In the genomic region with DNA sequence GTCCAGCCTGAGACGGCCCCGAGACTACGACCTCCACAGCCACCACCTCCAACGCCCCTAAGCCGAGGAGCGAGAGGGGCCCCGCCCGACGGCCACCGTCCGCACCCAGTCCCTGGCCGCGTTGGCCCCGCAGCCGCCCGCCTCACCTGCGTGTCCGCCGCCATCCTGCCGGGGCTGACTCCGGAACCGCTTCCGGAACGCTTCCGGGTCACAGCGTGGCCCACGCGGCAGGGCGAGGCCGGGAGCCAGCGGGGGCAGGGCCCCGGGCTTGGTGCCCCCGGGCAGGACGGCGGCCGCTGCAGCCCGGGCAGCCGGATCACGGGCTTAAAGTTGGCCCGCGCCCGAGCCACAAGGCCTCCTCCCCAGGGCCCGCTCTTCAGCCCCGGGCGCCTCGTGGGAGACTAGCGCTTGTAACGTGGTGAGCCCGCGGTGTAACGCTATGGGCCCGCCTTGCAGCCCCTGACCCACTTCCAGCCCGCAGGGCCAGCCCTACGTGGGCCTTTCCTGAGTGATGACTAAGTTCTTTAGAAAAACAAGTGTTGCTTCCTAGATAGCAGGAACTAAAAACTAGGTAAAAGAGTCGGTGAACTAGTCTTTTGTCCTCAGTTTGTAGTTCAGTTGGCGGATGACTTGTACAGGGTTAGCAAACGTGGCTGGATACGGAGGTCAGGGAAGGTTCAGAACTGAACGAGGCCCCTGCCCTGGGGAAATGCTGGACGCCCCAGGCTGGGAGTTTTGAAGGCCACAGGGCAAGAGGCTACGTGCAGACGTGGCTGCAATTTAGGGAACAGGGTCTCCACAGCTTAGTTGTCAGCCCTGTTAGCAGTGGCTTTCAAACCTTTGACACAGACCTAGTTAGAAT, we compare ENCODE assay signal across 8 cellular contexts. TPM values are rescaled to one million over a fixed set of nuclear protein-coding genes. Genes with fewer than 3 reads are reported as not detected.
DNase-seq lines count a peak whose midpoint lies in the region; ATAC-seq, FAIRE-seq and TF ChIP-seq lines count a peak whose summit lies in the region.

Gene GCN1, minus strand, starts transcription at position 182 of the 862 bp plus-strand sequence. Its CDS starts 18 bp downstream, at position 164.

- peaks cover 6% of the 10 kb centered on the region for H3K36me3 ChIP-seq in kidney epithelial cell (ENCODE audit: control insufficient read depth, insufficient read depth, low read length)

- ATAC-seq in HG03025 (IDR thresholded peaks at IDR 0.05; ENCODE audit: low FRiP score, unreplicated experiment): peak; percentile 62

- FAIRE-seq in GM18507 (lab: Jason Lieb, UNC): peak; percentile 57

- H3K4me3 ChIP-seq in kidney epithelial cell (ENCODE audit: low read depth, low read length): peak within 1 kb of the TSS; percentile 87

- H3K27me3 ChIP-seq in kidney epithelial cell (ENCODE audit: control insufficient read depth, insufficient read depth, low read length): no peaks in the 10 kb centered on the region

- DNase-seq in 8988T: peak; percentile 84
- DNase-seq in GM18507 (ENCODE audit: extremely low spot score, insufficient read length, low read depth): peak; percentile 63
- peak; percentile 16 for DNase-seq in NCI-H2196 treated with DMSO at 0.1 percent for 48 hours (lab: John Stamatoyannopoulos, UW; ENCODE audit: unreplicated experiment)
- DNase-seq in activated CD4-positive, CD25-positive, alpha-beta regulatory T cell treated with anti-CD3 and anti-CD28 coated beads, Interleukin-2, amount 50 U/mL, for 72 hours: peak; percentile 94
- peak; percentile 81 for DNase-seq in cerebellar cortex (ENCODE audit: low spot score)
- peak; percentile 37 for DNase-seq in kidney epithelial cell (ENCODE audit: low read depth)
- DNase-seq in stimulated activated CD4-positive, alpha-beta T cell treated with anti-CD3 and anti-CD28 coated beads, Interleukin-15, amount 100 ng/mL, for 24 hours: peak; percentile 91

- TF ChIP-seq CTCF in kidney epithelial cell (IDR thresholded peaks at IDR 0.05; ENCODE audit: insufficient read depth, low read length, poor library complexity, severe bottlenecking): no peak

RNA-seq across cellular contexts. Expression of gene GCN1, which starts in this region (rescaled TPM):
- 78.4 and 84.8 TPM in 2 replicates for total RNA-seq in kidney epithelial cell

Comparison
In these comparisons a context has a peak if more than half of its experiments do, and no peak if none do; other contexts are left out.
1. Peak in every context shown above with its lines: DNase-seq, ATAC-seq and H3K4me3 ChIP-seq.
2. DNase-seq: peak in every context shown above with its lines; median percentile 94 in activated CD4-positive, CD25-positive, alpha-beta regulatory T cell treated with anti-CD3 and anti-CD28 coated beads, Interleukin-2, amount 50 U/mL, for 72 hours; 91 in stimulated activated CD4-positive, alpha-beta T cell treated with anti-CD3 and anti-CD28 coated beads, Interleukin-15, amount 100 ng/mL, for 24 hours; 84 in 8988T; 81 in cerebellar cortex; 63 in GM18507; 37 in kidney epithelial cell; 16 in NCI-H2196 treated with DMSO at 0.1 percent for 48 hours.